ENCODE assay signal across 1 cellular context in the genomic region with DNA sequence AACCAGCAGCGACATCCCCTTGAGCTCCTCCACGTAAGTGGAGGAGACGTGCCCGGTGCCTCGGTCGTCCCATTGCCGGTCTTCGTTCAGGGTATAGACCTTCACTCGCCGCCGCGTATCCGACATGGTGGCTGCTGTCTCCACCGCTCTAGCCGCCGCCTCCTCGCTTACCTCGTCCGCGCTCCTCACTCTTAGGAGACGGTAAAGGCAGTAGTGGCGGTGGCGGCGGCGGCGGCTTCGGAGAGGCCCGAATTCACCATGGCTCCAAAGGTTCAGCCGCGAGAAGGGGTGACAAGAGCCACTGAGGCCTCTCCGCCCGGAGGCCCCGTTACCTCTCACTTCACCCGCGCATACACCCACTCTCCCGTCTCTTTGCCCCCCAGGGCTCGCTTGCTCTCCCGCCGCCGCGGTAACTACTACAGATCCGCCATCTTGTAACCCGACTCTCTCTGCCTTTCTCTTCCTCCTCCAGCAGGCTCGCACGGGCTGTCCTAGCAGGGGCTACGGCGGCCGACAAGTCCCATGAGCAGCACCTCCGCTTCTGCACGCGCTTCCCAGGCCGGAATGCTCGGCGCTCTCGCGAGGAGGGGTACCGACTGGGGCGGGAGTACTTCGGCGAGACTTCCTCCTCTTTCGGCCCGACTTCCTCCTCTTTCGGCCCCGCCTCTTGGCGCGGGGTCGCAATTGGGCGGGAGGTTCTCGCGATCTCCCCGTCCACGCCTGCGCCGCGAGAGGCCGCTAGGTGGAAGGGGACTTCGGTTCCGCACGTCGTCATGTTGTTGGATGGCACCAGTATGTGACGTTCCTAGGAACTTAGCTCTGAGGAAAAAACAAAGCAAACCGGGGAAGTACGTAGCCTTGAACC.
A peak's percentile ranks its signal among the peaks of the same experiment; 100 is the strongest.
TF ChIP-seq lines count a peak whose summit lies in the region.

A gene (minus strand): TSS at position 463 of the 865 bp plus-strand sequence. CDS start 337 bp downstream, at position 126.

TF ChIP-seq in K562, 482 proteins besides CTCF, POLR2A, EP300 and RAD21 (continued from another document):
- TF ChIP-seq, protein P1, sequence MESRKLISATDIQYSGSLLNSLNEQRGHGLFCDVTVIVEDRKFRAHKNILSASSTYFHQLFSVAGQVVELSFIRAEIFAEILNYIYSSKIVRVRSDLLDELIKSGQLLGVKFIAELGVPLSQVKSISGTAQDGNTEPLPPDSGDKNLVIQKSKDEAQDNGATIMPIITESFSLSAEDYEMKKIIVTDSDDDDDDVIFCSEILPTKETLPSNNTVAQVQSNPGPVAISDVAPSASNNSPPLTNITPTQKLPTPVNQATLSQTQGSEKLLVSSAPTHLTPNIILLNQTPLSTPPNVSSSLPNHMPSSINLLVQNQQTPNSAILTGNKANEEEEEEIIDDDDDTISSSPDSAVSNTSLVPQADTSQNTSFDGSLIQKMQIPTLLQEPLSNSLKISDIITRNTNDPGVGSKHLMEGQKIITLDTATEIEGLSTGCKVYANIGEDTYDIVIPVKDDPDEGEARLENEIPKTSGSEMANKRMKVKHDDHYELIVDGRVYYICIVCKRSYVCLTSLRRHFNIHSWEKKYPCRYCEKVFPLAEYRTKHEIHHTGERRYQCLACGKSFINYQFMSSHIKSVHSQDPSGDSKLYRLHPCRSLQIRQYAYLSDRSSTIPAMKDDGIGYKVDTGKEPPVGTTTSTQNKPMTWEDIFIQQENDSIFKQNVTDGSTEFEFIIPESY (CRISPR knock-in tag; IDR thresholded peaks at IDR 0.05): 0 out of 2 replicates have a peak, but pooled peaks have one; percentile 22
- no peak for TF ChIP-seq ZNF253 (CRISPR knock-in tag; conservative IDR thresholded peaks at IDR 0.05)
- TF ChIP-seq ZBTB7A (IDR thresholded peaks at IDR 0.05; ENCODE audit: borderline replicate concordance, control insufficient read depth, low read depth, low read length): peak; percentile 14; the same call in 1 of the 2 replicates
- TF ChIP-seq LEF1 (IDR thresholded peaks at IDR 0.05): 0 out of 2 replicates have a peak, but pooled peaks have one; percentile 28
- peak in 1 of 2 experiments; percentile 67; a peak in 2 of 4 replicates for TF ChIP-seq TRIM24 (IDR thresholded peaks at IDR 0.05)
- TF ChIP-seq EP400 (IDR thresholded peaks at IDR 0.05): peak; percentile 94
- TF ChIP-seq SRSF3 (IDR thresholded peaks at IDR 0.05; ENCODE audit: insufficient read depth, low read length): peak; percentile 87; the same call in 1 of the 2 replicates
TF ChIP-seq in K562: peak in this region for 186.
